ENCODE assay signal across 8 cellular contexts in genomic region chr2:152062130-152063091, GRCh38. TPM values are rescaled to one million over a fixed set of nuclear protein-coding genes. Genes with fewer than 3 reads are reported as not detected.
DNase-seq lines count a peak whose midpoint lies in the region; ATAC-seq and TF ChIP-seq lines count a peak whose summit lies in the region.

No MANE protein-coding gene starts in this region.

- peak; percentile 81 for ATAC-seq in GM21786 (IDR thresholded peaks at IDR 0.05; ENCODE audit: unreplicated experiment)
- ATAC-seq in body of pancreas, result peak; percentile 50
- ATAC-seq in omental fat pad (ENCODE audit: low FRiP score), result peak; percentile 93

- TF ChIP-seq POLR2A in body of pancreas (IDR thresholded peaks at IDR 0.05), result no peak
- TF ChIP-seq POLR2A in Peyer's patch (IDR thresholded peaks at IDR 0.05), result no peak

- no peaks in the 10 kb centered on the region for H3K36me3 ChIP-seq in body of pancreas (replicated peaks in 1 of 2; ENCODE audit: insufficient read depth in 1 of 2, low read depth in 2 of 2)
- no peaks in the 10 kb centered on the region for H3K36me3 ChIP-seq in HAP-1 (replicated peaks)
- H3K36me3 ChIP-seq in Caco-2 (ENCODE audit: control insufficient read depth, insufficient read depth, low read length), result no peaks in the 10 kb centered on the region
- no peaks in the 10 kb centered on the region for H3K36me3 ChIP-seq in Peyer's patch

- H3K4me1 ChIP-seq in body of pancreas (no peaks in the 10 kb centered on the region), HAP-1 (no peaks in the 10 kb centered on the region), Caco-2 (no peaks in the 10 kb centered on the region), Peyer's patch (no peaks in the 10 kb centered on the region)

- POLR2A ChIA-PET in Caco-2 (lab: Charles Lee), result no interaction called here

- 69 to 75% methylated on average over 7 of the region's 7 CpGs for whole genome bisulfite sequencing in body of pancreas, 2 donors

- H3K4me1 Mint-ChIP-seq in Caco-2 (ENCODE audit: low read depth, unreplicated experiment), result no peaks in the 10 kb centered on the region

- BruUV-seq in Caco-2 (replicated peaks; lab: Mats Ljungman, UMichigan), result no TSS peak

- H3K4me3 ChIP-seq in body of pancreas, result no peak overlapping the region
- no peak overlapping the region for H3K4me3 ChIP-seq in HAP-1
- no peak overlapping the region for H3K4me3 ChIP-seq in Caco-2 (ENCODE audit: low read depth, low read length)
- no peak overlapping the region for H3K4me3 ChIP-seq in Peyer's patch

- H3K27ac Mint-ChIP-seq in Caco-2 (ENCODE audit: unreplicated experiment), result no peak overlapping the region

- peak; percentile 97 for DNase-seq in G401 (ENCODE audit: low spot score)
- peak in 1 of 4 donors; percentile 29 for DNase-seq in body of pancreas
- DNase-seq in omental fat pad (ENCODE audit: low spot score), result no peak
- no peak for DNase-seq in HAP-1 (ENCODE audit: low spot score in 2 of 2)
- no peak for DNase-seq in activated T-cell treated with anti-CD3 and anti-CD28 coated beads, Interleukin-2, amount 50 U/mL, for 1 hour
- no peak for DNase-seq in Caco-2
- DNase-seq in Peyer's patch, result no peak

- H3K27me3 ChIP-seq in body of pancreas (no peaks in the 10 kb centered on the region), HAP-1 (ENCODE audit: low read depth) (no peaks in the 10 kb centered on the region), Caco-2 (replicated peaks; ENCODE audit: control insufficient read depth, insufficient read depth, low read length) (no peaks in the 10 kb centered on the region), Peyer's patch (no peaks in the 10 kb centered on the region)

- H3K36me3 Mint-ChIP-seq in Caco-2 (ENCODE audit: insufficient read depth, unreplicated experiment), result no peaks in the 10 kb centered on the region

- no peaks in the 10 kb centered on the region for H3K9me3 Mint-ChIP-seq in Caco-2 (ENCODE audit: unreplicated experiment)

- TF ChIP-seq CTCF in body of pancreas (IDR thresholded peaks at IDR 0.05) (no peak), omental fat pad (IDR thresholded peaks at IDR 0.05) (no peak), Caco-2 (IDR thresholded peaks at IDR 0.05; ENCODE audit: insufficient read depth in 1 of 2, low read depth in 1 of 2, low read length in 1 of 2, severe bottlenecking in 1 of 2, unreplicated experiment in 1 of 2) (no peak), Peyer's patch (IDR thresholded peaks at IDR 0.05) (no peak)

- H3K27me3 Mint-ChIP-seq in Caco-2 (ENCODE audit: insufficient read depth, unreplicated experiment), result peaks cover 4% of the 10 kb centered on the region

- H3K4me3 Mint-ChIP-seq in Caco-2 (ENCODE audit: unreplicated experiment), result no peak overlapping the region

- intact Hi-C loops in body of pancreas (cut with DNase I) (no loop called here), Caco-2 (cut with micrococcal nuclease; ENCODE audit: unreplicated experiment) (no loop called here)

- H3K27ac ChIP-seq in body of pancreas, result no peak overlapping the region
- H3K27ac ChIP-seq in Peyer's patch, result peak overlapping the region in 1 of 4 donors; percentile 26

- in situ Hi-C loops in G401 (cut with HindIII; ENCODE audit: low sequenced_read_pairs) (no loop called here), HAP-1 (cut with MboI; ENCODE audit: low sequenced_read_pairs) (no loop called here)

- CTCF ChIA-PET in Caco-2 (lab: Charles Lee), result interaction anchor here (0.6 kb wide), 1 partner anchor 92 kb away, joined by 3 read pairs; no protein-coding TSS in a partner anchor

- H3K9me3 ChIP-seq in body of pancreas, result peaks cover 0 to 6% (median 0%) of the 10 kb centered on the region in 3 donors
- H3K9me3 ChIP-seq in HAP-1, result peaks cover 13% of the 10 kb centered on the region; the same call in 1 of the 2 replicates
- peaks cover 14% of the 10 kb centered on the region for H3K9me3 ChIP-seq in Caco-2
- H3K9me3 ChIP-seq in Peyer's patch, result no peaks in the 10 kb centered on the region

RNA-seq across cellular contexts. Expression of gene CACNB4, which starts 36.4 kb away (rescaled TPM):
- 0.12 and 4.4 TPM in 2 replicates for total RNA-seq in G401 (2014; rRNA removed; shearing (Covaris generic))
- total RNA-seq in body of pancreas (1 to 10 TPM in 1 of 2 donors, under 1 TPM in 1; 0.33 to 1.3 TPM), omental fat pad (1 to 10 TPM; 1.5 to 5.4 (median 2.4) TPM), Caco-2 (2022) (1.00 and 1.0 TPM in 2 replicates), Peyer's patch (1 to 10 TPM in 3 of 4 donors, under 1 TPM in 1; 0.88 to 4.6 (median 2.6) TPM)
